ENCODE assay signal across 1 cellular context in the genomic region with DNA sequence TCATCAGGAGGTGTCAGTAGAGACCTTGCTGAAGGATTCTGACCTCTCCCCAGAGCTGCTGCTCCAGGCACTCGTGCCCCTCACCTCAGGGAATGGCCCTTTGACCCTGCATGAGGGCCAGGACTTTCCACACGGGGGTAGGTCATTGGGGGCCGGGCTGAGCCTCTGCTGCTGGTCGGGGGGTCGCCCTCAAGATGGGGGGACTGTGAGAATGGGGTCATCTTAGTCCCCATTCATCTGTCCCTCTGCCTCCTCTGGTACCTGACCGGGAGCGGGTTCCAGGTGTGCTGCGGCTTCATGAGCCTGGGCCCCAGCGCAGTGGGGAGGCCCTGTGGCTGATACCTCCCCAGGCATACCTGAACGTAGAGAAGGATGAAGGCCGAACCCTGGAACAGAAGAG.
TF ChIP-seq lines count a peak whose summit lies in the region.

No MANE protein-coding gene starts in this region.

TF ChIP-seq in HepG2, 621 proteins besides CTCF, POLR2A, EP300 and RAD21 (continued from another document):
- TF ChIP-seq, protein P1, sequence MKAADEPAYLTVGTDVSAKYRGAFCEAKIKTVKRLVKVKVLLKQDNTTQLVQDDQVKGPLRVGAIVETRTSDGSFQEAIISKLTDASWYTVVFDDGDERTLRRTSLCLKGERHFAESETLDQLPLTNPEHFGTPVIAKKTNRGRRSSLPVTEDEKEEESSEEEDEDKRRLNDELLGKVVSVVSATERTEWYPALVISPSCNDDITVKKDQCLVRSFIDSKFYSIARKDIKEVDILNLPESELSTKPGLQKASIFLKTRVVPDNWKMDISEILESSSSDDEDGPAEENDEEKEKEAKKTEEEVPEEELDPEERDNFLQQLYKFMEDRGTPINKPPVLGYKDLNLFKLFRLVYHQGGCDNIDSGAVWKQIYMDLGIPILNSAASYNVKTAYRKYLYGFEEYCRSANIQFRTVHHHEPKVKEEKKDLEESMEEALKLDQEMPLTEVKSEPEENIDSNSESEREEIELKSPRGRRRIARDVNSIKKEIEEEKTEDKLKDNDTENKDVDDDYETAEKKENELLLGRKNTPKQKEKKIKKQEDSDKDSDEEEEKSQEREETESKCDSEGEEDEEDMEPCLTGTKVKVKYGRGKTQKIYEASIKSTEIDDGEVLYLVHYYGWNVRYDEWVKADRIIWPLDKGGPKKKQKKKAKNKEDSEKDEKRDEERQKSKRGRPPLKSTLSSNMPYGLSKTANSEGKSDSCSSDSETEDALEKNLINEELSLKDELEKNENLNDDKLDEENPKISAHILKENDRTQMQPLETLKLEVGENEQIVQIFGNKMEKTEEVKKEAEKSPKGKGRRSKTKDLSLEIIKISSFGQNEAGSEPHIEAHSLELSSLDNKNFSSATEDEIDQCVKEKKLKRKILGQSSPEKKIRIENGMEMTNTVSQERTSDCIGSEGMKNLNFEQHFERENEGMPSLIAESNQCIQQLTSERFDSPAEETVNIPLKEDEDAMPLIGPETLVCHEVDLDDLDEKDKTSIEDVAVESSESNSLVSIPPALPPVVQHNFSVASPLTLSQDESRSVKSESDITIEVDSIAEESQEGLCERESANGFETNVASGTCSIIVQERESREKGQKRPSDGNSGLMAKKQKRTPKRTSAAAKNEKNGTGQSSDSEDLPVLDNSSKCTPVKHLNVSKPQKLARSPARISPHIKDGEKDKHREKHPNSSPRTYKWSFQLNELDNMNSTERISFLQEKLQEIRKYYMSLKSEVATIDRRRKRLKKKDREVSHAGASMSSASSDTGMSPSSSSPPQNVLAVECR (CRISPR knock-in tag; IDR thresholded peaks at IDR 0.05; ENCODE audit: borderline replicate concordance) = no peak
- no peak for TF ChIP-seq FOXK2 (IDR thresholded peaks at IDR 0.05)
- TF ChIP-seq, protein P2, sequence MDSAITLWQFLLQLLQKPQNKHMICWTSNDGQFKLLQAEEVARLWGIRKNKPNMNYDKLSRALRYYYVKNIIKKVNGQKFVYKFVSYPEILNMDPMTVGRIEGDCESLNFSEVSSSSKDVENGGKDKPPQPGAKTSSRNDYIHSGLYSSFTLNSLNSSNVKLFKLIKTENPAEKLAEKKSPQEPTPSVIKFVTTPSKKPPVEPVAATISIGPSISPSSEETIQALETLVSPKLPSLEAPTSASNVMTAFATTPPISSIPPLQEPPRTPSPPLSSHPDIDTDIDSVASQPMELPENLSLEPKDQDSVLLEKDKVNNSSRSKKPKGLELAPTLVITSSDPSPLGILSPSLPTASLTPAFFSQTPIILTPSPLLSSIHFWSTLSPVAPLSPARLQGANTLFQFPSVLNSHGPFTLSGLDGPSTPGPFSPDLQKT (CRISPR knock-in tag; IDR thresholded peaks at IDR 0.05; ENCODE audit: borderline replicate concordance) = no peak
- no peak for TF ChIP-seq ZNF749 (CRISPR knock-in tag; IDR thresholded peaks at IDR 0.05; ENCODE audit: borderline replicate concordance)
